ENCODE assay signal across 9 cellular contexts in the genomic region with DNA sequence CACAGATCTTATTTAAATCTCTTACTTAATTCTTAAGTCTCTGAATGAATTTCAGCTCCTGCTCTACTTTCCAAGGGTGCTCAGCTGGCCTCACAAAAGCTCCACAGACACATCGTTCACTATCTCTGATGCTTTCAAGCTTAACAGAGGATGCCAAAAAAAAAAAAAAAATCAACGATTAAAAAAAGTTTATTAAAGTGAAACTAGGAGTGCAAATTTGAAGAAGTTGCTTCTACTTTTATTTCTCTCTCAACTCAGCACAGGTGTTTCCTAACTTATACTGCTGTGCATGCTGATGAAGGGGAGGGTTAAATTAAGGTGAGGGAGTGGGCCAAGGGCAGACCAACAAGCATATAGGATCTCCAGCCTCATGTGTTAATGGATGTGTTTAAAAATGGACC.
DNase-seq lines count a peak whose midpoint lies in the region; ATAC-seq and TF ChIP-seq lines count a peak whose summit lies in the region.
"Had no signal": no experiment of that assay in that cellular context is flagged by ENCODE, and none has a peak within 500 bp of the region (broad histone marks: within the 10 kb centered on the region; RNA-seq: fewer than 3 reads in every experiment).

No MANE protein-coding gene starts in this region.

- H3K36me3 ChIP-seq in adipocyte (ENCODE audit: control insufficient read depth, insufficient read depth, low read length, severe bottlenecking) (no peaks in the 10 kb centered on the region), left lung (no peaks in the 10 kb centered on the region), urinary bladder (ENCODE audit: insufficient read depth) (no peaks in the 10 kb centered on the region)

- H3K9me3 ChIP-seq in adipocyte (ENCODE audit: control insufficient read depth, low read length) (no peaks in the 10 kb centered on the region), left lung (no peaks in the 10 kb centered on the region)

- H3K27me3 ChIP-seq in adipocyte (replicated peaks; ENCODE audit: control insufficient read depth, insufficient read depth, low read length), result no peaks in the 10 kb centered on the region
- no peaks in the 10 kb centered on the region for H3K27me3 ChIP-seq in left lung

- no peak for ATAC-seq in left lung
- ATAC-seq in activated naive CD4-positive, alpha-beta T cell treated with anti-CD3 and anti-CD28 coated beads, Interleukin-2, amount 50 U/mL, for 72 hours, result no peak
- no peak for ATAC-seq in GM19452 (IDR thresholded peaks at IDR 0.05; ENCODE audit: unreplicated experiment)

- H3K36me3 Mint-ChIP-seq in activated naive CD4-positive, alpha-beta T cell treated with anti-CD3 and anti-CD28 coated beads, Interleukin-2, amount 50 U/mL, for 72 hours, result no peaks in the 10 kb centered on the region

- no peak for TF ChIP-seq CTCF in left lung (IDR thresholded peaks at IDR 0.05)

- no peak overlapping the region for H3K27ac Mint-ChIP-seq in activated naive CD4-positive, alpha-beta T cell treated with anti-CD3 and anti-CD28 coated beads, Interleukin-2, amount 50 U/mL, for 72 hours

- H3K27ac ChIP-seq in left lung (peak overlapping the region; percentile 73 to 75), urinary bladder (ENCODE audit: low read depth) (no peak overlapping the region)

- intact Hi-C loops in left lung (cut with DNase I), result no loop called here

- peak overlapping the region; percentile 44 for H3K9ac ChIP-seq in adipocyte (ENCODE audit: low read length)

- WGBS in urinary bladder, result 9% methylated on average over 2 of the region's 2 CpGs

- peak; percentile 8 for DNase-seq in NCI-H82 (lab: John Stamatoyannopoulos, UW)
- no peak for DNase-seq in NCI-H82 treated with DMSO at 0.1 percent for 48 hours (lab: John Stamatoyannopoulos, UW; ENCODE audit: unreplicated experiment)
- no peak for DNase-seq in adipocyte (ENCODE audit: low read depth)
- no peak for DNase-seq in left lung
- no peak for DNase-seq in activated naive CD4-positive, alpha-beta T cell treated with anti-CD3 and anti-CD28 coated beads, Interleukin-2, amount 50 U/mL, for 72 hours (ENCODE audit: low spot score in 2 of 2)
- no peak for DNase-seq in COLO829 (ENCODE audit: low spot score)
- DNase-seq: NCI-H774 had no signal

- H3K4me3 ChIP-seq in adipocyte (ENCODE audit: low read length), result peak overlapping the region; percentile 69
- peak overlapping the region in 1 of 2 donors; percentile 1 for H3K4me3 ChIP-seq in left lung
- peak overlapping the region; percentile 5 for H3K4me3 ChIP-seq in urinary bladder (ENCODE audit: low read depth, low read length)

- no peaks in the 10 kb centered on the region for H3K9me3 Mint-ChIP-seq in activated naive CD4-positive, alpha-beta T cell treated with anti-CD3 and anti-CD28 coated beads, Interleukin-2, amount 50 U/mL, for 72 hours

- H3K4me1 ChIP-seq in adipocyte (ENCODE audit: control insufficient read depth, insufficient read depth, low read length) (peaks cover 36% of the 10 kb centered on the region), left lung (peaks cover 0 to 29% of the 10 kb centered on the region in 2 donors), urinary bladder (ENCODE audit: insufficient read depth) (peaks cover 2% of the 10 kb centered on the region)
